1 cellular context compared by ENCODE assay signal in genomic region chr4:139555073-139555704, GRCh38.
TF ChIP-seq lines count a peak whose summit lies in the region.

No MANE protein-coding gene starts in this region.

TF ChIP-seq in HepG2, 621 proteins besides CTCF, POLR2A, EP300 and RAD21 (continued from another document and continues in another):
- TF ChIP-seq, protein P1, sequence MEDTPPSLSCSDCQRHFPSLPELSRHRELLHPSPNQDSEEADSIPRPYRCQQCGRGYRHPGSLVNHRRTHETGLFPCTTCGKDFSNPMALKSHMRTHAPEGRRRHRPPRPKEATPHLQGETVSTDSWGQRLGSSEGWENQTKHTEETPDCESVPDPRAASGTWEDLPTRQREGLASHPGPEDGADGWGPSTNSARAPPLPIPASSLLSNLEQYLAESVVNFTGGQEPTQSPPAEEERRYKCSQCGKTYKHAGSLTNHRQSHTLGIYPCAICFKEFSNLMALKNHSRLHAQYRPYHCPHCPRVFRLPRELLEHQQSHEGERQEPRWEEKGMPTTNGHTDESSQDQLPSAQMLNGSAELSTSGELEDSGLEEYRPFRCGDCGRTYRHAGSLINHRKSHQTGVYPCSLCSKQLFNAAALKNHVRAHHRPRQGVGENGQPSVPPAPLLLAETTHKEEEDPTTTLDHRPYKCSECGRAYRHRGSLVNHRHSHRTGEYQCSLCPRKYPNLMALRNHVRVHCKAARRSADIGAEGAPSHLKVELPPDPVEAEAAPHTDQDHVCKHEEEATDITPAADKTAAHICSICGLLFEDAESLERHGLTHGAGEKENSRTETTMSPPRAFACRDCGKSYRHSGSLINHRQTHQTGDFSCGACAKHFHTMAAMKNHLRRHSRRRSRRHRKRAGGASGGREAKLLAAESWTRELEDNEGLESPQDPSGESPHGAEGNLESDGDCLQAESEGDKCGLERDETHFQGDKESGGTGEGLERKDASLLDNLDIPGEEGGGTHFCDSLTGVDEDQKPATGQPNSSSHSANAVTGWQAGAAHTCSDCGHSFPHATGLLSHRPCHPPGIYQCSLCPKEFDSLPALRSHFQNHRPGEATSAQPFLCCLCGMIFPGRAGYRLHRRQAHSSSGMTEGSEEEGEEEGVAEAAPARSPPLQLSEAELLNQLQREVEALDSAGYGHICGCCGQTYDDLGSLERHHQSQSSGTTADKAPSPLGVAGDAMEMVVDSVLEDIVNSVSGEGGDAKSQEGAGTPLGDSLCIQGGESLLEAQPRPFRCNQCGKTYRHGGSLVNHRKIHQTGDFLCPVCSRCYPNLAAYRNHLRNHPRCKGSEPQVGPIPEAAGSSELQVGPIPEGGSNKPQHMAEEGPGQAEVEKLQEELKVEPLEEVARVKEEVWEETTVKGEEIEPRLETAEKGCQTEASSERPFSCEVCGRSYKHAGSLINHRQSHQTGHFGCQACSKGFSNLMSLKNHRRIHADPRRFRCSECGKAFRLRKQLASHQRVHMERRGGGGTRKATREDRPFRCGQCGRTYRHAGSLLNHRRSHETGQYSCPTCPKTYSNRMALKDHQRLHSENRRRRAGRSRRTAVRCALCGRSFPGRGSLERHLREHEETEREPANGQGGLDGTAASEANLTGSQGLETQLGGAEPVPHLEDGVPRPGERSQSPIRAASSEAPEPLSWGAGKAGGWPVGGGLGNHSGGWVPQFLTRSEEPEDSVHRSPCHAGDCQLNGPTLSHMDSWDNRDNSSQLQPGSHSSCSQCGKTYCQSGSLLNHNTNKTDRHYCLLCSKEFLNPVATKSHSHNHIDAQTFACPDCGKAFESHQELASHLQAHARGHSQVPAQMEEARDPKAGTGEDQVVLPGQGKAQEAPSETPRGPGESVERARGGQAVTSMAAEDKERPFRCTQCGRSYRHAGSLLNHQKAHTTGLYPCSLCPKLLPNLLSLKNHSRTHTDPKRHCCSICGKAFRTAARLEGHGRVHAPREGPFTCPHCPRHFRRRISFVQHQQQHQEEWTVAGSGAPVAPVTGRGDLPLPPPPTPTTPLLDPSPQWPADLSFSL (CRISPR knock-in tag; IDR thresholded peaks at IDR 0.05): no peak
- TF ChIP-seq ZNF543 (CRISPR knock-in tag; IDR thresholded peaks at IDR 0.05) (no peak), ZNF782 (CRISPR knock-in tag; IDR thresholded peaks at IDR 0.05; ENCODE audit: borderline replicate concordance) (no peak), ZNF329 (CRISPR knock-in tag; IDR thresholded peaks at IDR 0.05; ENCODE audit: low read depth) (no peak), PAF1 (CRISPR knock-in tag; IDR thresholded peaks at IDR 0.05) (no peak), ZNF34 (CRISPR knock-in tag; IDR thresholded peaks at IDR 0.05; ENCODE audit: borderline replicate concordance) (no peak), ZNF75D (CRISPR knock-in tag; IDR thresholded peaks at IDR 0.05; ENCODE audit: borderline replicate concordance) (no peak), MAZ (IDR thresholded peaks at IDR 0.05; ENCODE audit: borderline replicate concordance, low read depth, low read length) (0 out of 2 replicates have a peak, but pooled peaks have one; percentile 31), MAZ (CRISPR knock-in tag; IDR thresholded peaks at IDR 0.05; ENCODE audit: low read depth) (no peak), RBM39 (IDR thresholded peaks at IDR 0.05; ENCODE audit: low read depth, low read length, poor library complexity, severe bottlenecking) (no peak), SOX5 (CRISPR knock-in tag; IDR thresholded peaks at IDR 0.05; ENCODE audit: borderline replicate concordance) (no peak), RORA (CRISPR knock-in tag; IDR thresholded peaks at IDR 0.05) (no peak), ERF (CRISPR knock-in tag; IDR thresholded peaks at IDR 0.05) (no peak), ARNT2 (CRISPR knock-in tag; IDR thresholded peaks at IDR 0.05; ENCODE audit: low read depth) (no peak), PITX1 (CRISPR knock-in tag; IDR thresholded peaks at IDR 0.05) (no peak), HCFC1 (IDR thresholded peaks at IDR 0.05; ENCODE audit: low read depth, low read length) (no peak), KAT7 (CRISPR knock-in tag; IDR thresholded peaks at IDR 0.05; ENCODE audit: borderline replicate concordance) (no peak), ZNF468 (CRISPR knock-in tag; IDR thresholded peaks at IDR 0.05) (no peak), RFX5 (IDR thresholded peaks at IDR 0.05; ENCODE audit: low read depth, low read length) (no peak), ZNF720 (CRISPR knock-in tag; IDR thresholded peaks at IDR 0.05) (no peak), TBX2 (CRISPR knock-in tag; IDR thresholded peaks at IDR 0.05; ENCODE audit: borderline replicate concordance) (no peak), ZNF772 (CRISPR knock-in tag; IDR thresholded peaks at IDR 0.05) (no peak), TBP (CRISPR knock-in tag; IDR thresholded peaks at IDR 0.05) (no peak), KMT2A (CRISPR knock-in tag; IDR thresholded peaks at IDR 0.05) (no peak), PHF8 (CRISPR knock-in tag; IDR thresholded peaks at IDR 0.05) (no peak), ZNF12 (CRISPR knock-in tag; IDR thresholded peaks at IDR 0.05) (no peak), ZFP82 (CRISPR knock-in tag; IDR thresholded peaks at IDR 0.05; ENCODE audit: borderline replicate concordance) (no peak), PAXIP1 (CRISPR knock-in tag; conservative IDR thresholded peaks at IDR 0.05) (no peak), ZNF224 (CRISPR knock-in tag; IDR thresholded peaks at IDR 0.05) (no peak), NR3C1 (CRISPR knock-in tag; IDR thresholded peaks at IDR 0.05) (no peak), CHCHD3 (CRISPR knock-in tag; IDR thresholded peaks at IDR 0.05) (no peak), ZNF530 (CRISPR knock-in tag; IDR thresholded peaks at IDR 0.05; ENCODE audit: low read depth) (no peak), ZNF546 (CRISPR knock-in tag; conservative IDR thresholded peaks at IDR 0.05) (no peak), ZNF891 (CRISPR knock-in tag; IDR thresholded peaks at IDR 0.05) (no peak)
- TF ChIP-seq, protein P2, sequence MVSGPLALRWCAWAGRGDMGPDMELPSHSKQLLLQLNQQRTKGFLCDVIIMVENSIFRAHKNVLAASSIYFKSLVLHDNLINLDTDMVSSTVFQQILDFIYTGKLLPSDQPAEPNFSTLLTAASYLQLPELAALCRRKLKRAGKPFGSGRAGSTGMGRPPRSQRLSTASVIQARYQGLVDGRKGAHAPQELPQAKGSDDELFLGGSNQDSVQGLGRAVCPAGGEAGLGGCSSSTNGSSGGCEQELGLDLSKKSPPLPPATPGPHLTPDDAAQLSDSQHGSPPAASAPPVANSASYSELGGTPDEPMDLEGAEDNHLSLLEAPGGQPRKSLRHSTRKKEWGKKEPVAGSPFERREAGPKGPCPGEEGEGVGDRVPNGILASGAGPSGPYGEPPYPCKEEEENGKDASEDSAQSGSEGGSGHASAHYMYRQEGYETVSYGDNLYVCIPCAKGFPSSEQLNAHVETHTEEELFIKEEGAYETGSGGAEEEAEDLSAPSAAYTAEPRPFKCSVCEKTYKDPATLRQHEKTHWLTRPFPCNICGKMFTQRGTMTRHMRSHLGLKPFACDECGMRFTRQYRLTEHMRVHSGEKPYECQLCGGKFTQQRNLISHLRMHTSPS (CRISPR knock-in tag; IDR thresholded peaks at IDR 0.05; ENCODE audit: low read depth): no peak
- TF ChIP-seq, protein P3, sequence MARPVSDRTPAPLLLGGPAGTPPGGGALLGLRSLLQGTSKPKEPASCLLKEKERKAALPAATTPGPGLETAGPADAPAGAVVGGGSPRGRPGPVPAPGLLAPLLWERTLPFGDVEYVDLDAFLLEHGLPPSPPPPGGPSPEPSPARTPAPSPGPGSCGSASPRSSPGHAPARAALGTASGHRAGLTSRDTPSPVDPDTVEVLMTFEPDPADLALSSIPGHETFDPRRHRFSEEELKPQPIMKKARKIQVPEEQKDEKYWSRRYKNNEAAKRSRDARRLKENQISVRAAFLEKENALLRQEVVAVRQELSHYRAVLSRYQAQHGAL (CRISPR knock-in tag; IDR thresholded peaks at IDR 0.05; ENCODE audit: not compliant biosample characterization): no peak
- TF ChIP-seq, protein P4, sequence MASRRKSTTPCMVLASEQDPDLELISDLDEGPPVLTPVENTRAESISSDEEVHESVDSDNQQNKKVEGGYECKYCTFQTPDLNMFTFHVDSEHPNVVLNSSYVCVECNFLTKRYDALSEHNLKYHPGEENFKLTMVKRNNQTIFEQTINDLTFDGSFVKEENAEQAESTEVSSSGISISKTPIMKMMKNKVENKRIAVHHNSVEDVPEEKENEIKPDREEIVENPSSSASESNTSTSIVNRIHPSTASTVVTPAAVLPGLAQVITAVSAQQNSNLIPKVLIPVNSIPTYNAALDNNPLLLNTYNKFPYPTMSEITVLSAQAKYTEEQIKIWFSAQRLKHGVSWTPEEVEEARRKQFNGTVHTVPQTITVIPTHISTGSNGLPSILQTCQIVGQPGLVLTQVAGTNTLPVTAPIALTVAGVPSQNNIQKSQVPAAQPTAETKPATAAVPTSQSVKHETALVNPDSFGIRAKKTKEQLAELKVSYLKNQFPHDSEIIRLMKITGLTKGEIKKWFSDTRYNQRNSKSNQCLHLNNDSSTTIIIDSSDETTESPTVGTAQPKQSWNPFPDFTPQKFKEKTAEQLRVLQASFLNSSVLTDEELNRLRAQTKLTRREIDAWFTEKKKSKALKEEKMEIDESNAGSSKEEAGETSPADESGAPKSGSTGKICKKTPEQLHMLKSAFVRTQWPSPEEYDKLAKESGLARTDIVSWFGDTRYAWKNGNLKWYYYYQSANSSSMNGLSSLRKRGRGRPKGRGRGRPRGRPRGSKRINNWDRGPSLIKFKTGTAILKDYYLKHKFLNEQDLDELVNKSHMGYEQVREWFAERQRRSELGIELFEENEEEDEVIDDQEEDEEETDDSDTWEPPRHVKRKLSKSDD (CRISPR knock-in tag; IDR thresholded peaks at IDR 0.05; ENCODE audit: low read depth): no peak
- TF ChIP-seq, protein P5, sequence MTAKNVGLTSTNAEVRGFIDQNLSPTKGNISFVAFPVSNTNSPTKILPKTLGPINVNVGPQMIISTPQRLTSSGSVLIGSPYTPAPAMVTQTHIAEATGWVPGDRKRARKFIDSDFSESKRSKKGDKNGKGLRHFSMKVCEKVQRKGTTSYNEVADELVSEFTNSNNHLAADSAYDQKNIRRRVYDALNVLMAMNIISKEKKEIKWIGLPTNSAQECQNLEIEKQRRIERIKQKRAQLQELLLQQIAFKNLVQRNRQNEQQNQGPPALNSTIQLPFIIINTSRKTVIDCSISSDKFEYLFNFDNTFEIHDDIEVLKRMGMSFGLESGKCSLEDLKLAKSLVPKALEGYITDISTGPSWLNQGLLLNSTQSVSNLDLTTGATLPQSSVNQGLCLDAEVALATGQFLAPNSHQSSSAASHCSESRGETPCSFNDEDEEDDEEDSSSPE (CRISPR knock-in tag; IDR thresholded peaks at IDR 0.05): no peak; the same call in 1 of the 2 replicates
- TF ChIP-seq, protein P6, sequence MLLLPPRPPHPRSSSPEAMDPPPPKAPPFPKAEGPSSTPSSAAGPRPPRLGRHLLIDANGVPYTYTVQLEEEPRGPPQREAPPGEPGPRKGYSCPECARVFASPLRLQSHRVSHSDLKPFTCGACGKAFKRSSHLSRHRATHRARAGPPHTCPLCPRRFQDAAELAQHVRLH (CRISPR knock-in tag; IDR thresholded peaks at IDR 0.05; ENCODE audit: borderline replicate concordance, low read depth): no peak
- TF ChIP-seq, protein P7, sequence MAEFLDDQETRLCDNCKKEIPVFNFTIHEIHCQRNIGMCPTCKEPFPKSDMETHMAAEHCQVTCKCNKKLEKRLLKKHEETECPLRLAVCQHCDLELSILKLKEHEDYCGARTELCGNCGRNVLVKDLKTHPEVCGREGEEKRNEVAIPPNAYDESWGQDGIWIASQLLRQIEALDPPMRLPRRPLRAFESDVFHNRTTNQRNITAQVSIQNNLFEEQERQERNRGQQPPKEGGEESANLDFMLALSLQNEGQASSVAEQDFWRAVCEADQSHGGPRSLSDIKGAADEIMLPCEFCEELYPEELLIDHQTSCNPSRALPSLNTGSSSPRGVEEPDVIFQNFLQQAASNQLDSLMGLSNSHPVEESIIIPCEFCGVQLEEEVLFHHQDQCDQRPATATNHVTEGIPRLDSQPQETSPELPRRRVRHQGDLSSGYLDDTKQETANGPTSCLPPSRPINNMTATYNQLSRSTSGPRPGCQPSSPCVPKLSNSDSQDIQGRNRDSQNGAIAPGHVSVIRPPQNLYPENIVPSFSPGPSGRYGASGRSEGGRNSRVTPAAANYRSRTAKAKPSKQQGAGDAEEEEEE (CRISPR knock-in tag; IDR thresholded peaks at IDR 0.05; ENCODE audit: borderline replicate concordance): no peak
